1 cellular context compared by ENCODE assay signal in the genomic region with DNA sequence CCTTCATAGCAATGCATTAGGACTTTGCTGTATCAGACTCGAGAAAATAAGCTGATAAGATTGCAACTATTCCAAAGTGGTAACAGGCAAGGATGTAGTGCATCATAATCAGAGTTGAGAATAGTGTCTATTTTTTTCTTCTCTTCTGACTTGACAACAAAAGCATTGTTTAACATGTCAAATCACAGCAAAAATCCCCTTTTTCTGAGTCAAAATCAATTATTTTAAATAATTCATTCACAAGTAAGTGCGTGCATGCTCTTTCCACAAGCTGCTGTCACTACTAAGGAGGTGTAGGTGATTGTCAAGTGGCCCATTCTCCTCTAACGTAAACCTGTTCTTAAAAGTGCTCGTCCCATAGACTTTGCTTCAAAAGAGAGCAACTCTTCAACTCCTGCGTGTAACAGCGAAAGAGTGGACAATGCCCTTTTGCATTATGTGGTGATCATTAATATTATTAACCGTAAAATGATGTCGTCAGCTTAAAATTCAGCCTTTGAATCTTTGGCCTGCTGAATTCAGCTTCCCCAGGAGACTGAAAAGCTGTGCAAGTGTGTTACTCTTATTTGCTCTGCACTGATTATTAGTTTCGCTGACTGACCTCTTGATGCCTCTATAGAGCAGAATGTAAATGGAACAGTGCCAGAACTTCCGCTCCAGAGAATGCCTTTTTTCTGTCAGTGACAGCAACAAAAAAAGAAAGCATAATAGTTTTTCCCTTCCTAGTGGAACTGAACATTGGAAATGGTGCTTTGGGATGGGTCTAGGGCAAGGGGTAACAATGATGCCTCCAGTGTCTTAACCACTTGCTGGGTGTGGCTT.
TF ChIP-seq lines count a peak whose summit lies in the region.

No MANE protein-coding gene starts in this region.

TF ChIP-seq in IMR-90, 13 proteins besides CTCF, POLR2A, EP300 and RAD21:
- TF ChIP-seq CHD1 (IDR thresholded peaks at IDR 0.05; ENCODE audit: low read depth, low read length), result no peak
- 0 out of 2 replicates have a peak, but pooled peaks have one; percentile 21 for TF ChIP-seq MAFK (IDR thresholded peaks at IDR 0.05; ENCODE audit: low read depth, low read length)
- TF ChIP-seq, protein P1, sequence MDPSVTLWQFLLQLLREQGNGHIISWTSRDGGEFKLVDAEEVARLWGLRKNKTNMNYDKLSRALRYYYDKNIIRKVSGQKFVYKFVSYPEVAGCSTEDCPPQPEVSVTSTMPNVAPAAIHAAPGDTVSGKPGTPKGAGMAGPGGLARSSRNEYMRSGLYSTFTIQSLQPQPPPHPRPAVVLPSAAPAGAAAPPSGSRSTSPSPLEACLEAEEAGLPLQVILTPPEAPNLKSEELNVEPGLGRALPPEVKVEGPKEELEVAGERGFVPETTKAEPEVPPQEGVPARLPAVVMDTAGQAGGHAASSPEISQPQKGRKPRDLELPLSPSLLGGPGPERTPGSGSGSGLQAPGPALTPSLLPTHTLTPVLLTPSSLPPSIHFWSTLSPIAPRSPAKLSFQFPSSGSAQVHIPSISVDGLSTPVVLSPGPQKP (IDR thresholded peaks at IDR 0.05; ENCODE audit: borderline replicate concordance, low read depth, low read length), result no peak
